In the genomic region with DNA sequence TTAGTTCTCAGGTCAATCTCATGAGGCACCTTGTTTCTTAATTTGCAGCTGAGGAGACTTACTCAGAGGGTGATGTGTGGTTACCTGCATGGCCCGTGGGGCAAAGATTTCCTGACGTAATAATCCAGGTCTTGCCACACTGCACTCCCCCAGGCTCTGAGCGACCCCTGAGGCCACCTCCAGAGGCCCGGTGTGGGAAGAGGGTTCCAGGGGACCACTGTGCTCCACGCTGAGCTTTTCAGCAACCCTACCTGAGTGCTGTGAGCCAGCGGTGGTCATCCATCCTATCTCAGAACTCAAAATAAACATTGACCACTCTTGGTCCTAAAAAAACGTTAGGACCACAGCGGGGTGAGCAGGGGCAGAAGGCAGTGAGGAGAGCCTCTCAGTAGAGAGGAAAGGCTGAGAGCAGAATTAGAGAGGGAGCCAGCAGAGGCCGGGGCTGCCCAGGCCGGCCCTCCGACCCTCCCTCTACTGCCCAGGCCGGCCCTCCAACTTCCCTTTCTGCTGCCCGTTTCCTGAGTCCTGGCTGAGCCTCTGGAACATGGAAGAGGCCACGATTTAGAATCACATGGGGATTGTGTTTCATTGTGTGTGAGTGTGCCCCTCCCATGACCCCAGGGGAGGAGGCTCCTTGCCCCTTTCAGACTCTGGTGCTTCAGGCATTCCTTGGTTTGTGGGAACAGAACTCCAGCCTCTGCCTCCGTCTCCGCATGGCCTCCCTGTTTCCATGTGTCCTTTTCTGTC, we compare ENCODE assay signal across 18 cellular contexts.
"Had no signal": no experiment of that assay in that cellular context is flagged by ENCODE, and none has a peak within 500 bp of the region (broad histone marks: within the 10 kb centered on the region; RNA-seq: fewer than 3 reads in every experiment).

No MANE protein-coding gene starts in this region.

- H3K36me3 ChIP-seq: breast epithelium, gastrocnemius medialis, right lobe of liver, tibial nerve had no signal

- H3K27me3 ChIP-seq: breast epithelium, gastrocnemius medialis, right lobe of liver, tibial nerve had no signal

- H3K27ac ChIP-seq: breast epithelium, gastrocnemius medialis, right lobe of liver, tibial nerve had no signal

- ATAC-seq: activated CD4-positive, alpha-beta T cell treated with anti-CD3 and anti-CD28 coated beads for 36 hours; activated naive CD8-positive, alpha-beta T cell treated with anti-CD3 and anti-CD28 coated beads, Interleukin-2, amount 50 U/mL, for 24 hours; gastrocnemius medialis; left ventricle myocardium superior; naive thymus-derived CD8-positive, alpha-beta T cell; right lobe of liver had no signal

- H3K4me1 ChIP-seq: breast epithelium, gastrocnemius medialis, right lobe of liver had no signal

- H3K4me3 ChIP-seq: breast epithelium, gastrocnemius medialis, right lobe of liver, tibial nerve had no signal

- DNase-seq: activated CD4-positive, alpha-beta T cell treated with anti-CD3 and anti-CD28 coated beads for 36 hours; activated CD4-positive, alpha-beta T cell treated with anti-CD3 and anti-CD28 coated beads, Interleukin-2, amount 50 U/mL, for 48 hours; activated CD4-positive, CD25-positive, alpha-beta regulatory T cell; activated naive CD8-positive, alpha-beta T cell treated with anti-CD3 and anti-CD28 coated beads, Interleukin-2, amount 50 U/mL, for 24 hours; activated T-cell treated with anti-CD3 and anti-CD28 coated beads, Interleukin-2, amount 50 U/mL, for 48 hours; dermis blood vessel endothelial cell; effector CD4-positive, alpha-beta T cell; gastrocnemius medialis; glutamatergic neuron; islet precursor cell; left ventricle myocardium superior; mammary epithelial cell; naive thymus-derived CD8-positive, alpha-beta T cell; right lobe of liver; stimulated activated CD4-positive, alpha-beta T cell treated with anti-CD3 and anti-CD28 coated beads, Interleukin-2, amount 100 ng/mL, for 48 hours; stimulated activated naive CD4-positive, alpha-beta T cell treated with Interleukin-2 at 50 U/mL for 16 hours had no signal

- H3K9me3 ChIP-seq: breast epithelium, gastrocnemius medialis, right lobe of liver, tibial nerve had no signal
